ENCODE assay signal across 1 cellular context in genomic region chr6:157012355-157012754, GRCh38.
TF ChIP-seq lines count a peak whose summit lies in the region.

No MANE protein-coding gene starts in this region.

TF ChIP-seq in K562, 482 proteins besides CTCF, POLR2A, EP300 and RAD21 (continued from another document):
- TF ChIP-seq NR0B1 (IDR thresholded peaks at IDR 0.05; ENCODE audit: partially characterized antibody) (no peak), FOXA3 (CRISPR knock-in tag; conservative IDR thresholded peaks at IDR 0.05 in 1 of 2, IDR thresholded peaks at IDR 0.05 in 1 of 2) (no peak), ETV1 (tag; conservative IDR thresholded peaks at IDR 0.05; ENCODE audit: low read depth) (no peak), MIER1 (IDR thresholded peaks at IDR 0.05; ENCODE audit: low read depth) (no peak)
TF ChIP-seq in K562: peak in this region for 0.
